Comparison of ENCODE assay signal across 1 cellular context in the genomic region with DNA sequence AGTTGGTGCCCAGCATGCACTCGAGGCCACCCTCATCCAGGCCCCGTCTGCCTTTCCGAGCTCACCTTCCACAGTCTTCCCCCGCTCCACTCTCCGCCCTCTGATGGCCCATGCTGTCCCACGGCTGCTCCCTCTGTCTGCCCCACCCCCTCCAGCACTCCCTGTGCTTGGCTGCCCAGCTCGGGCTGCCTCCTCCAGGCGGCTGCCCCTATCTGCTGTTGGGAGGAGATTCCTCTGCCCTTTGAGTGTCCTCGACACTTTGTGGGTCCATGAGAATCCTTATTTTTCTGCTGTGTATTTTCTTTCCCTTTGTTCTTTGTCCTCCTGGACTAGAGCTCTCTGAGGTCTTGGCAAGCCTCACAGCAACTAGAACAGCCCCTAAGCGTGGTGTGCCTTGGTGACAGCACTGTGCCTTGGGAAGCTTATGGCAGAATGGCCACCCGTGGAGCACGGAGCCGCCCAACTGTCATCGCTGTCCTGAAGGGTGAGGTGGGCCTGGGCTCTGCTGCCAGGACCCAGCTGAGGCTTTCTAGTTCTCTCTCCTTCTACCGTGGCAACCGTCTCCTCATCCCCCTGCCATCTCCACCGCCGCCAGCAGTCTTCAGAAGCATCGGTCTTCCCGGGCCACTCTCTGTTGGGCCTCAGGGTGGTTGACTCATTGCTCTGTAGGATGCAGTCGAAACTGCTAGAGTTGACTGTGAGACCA.
TF ChIP-seq lines count a peak whose summit lies in the region.

No MANE protein-coding gene starts in this region.

TF ChIP-seq in GM23338, 12 proteins besides CTCF, POLR2A, EP300 and RAD21 (continued from another document):
- TF ChIP-seq, protein P1, sequence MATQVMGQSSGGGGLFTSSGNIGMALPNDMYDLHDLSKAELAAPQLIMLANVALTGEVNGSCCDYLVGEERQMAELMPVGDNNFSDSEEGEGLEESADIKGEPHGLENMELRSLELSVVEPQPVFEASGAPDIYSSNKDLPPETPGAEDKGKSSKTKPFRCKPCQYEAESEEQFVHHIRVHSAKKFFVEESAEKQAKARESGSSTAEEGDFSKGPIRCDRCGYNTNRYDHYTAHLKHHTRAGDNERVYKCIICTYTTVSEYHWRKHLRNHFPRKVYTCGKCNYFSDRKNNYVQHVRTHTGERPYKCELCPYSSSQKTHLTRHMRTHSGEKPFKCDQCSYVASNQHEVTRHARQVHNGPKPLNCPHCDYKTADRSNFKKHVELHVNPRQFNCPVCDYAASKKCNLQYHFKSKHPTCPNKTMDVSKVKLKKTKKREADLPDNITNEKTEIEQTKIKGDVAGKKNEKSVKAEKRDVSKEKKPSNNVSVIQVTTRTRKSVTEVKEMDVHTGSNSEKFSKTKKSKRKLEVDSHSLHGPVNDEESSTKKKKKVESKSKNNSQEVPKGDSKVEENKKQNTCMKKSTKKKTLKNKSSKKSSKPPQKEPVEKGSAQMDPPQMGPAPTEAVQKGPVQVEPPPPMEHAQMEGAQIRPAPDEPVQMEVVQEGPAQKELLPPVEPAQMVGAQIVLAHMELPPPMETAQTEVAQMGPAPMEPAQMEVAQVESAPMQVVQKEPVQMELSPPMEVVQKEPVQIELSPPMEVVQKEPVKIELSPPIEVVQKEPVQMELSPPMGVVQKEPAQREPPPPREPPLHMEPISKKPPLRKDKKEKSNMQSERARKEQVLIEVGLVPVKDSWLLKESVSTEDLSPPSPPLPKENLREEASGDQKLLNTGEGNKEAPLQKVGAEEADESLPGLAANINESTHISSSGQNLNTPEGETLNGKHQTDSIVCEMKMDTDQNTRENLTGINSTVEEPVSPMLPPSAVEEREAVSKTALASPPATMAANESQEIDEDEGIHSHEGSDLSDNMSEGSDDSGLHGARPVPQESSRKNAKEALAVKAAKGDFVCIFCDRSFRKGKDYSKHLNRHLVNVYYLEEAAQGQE (IDR thresholded peaks at IDR 0.05; ENCODE audit: unreplicated experiment), result no peak
- TF ChIP-seq, protein P2, sequence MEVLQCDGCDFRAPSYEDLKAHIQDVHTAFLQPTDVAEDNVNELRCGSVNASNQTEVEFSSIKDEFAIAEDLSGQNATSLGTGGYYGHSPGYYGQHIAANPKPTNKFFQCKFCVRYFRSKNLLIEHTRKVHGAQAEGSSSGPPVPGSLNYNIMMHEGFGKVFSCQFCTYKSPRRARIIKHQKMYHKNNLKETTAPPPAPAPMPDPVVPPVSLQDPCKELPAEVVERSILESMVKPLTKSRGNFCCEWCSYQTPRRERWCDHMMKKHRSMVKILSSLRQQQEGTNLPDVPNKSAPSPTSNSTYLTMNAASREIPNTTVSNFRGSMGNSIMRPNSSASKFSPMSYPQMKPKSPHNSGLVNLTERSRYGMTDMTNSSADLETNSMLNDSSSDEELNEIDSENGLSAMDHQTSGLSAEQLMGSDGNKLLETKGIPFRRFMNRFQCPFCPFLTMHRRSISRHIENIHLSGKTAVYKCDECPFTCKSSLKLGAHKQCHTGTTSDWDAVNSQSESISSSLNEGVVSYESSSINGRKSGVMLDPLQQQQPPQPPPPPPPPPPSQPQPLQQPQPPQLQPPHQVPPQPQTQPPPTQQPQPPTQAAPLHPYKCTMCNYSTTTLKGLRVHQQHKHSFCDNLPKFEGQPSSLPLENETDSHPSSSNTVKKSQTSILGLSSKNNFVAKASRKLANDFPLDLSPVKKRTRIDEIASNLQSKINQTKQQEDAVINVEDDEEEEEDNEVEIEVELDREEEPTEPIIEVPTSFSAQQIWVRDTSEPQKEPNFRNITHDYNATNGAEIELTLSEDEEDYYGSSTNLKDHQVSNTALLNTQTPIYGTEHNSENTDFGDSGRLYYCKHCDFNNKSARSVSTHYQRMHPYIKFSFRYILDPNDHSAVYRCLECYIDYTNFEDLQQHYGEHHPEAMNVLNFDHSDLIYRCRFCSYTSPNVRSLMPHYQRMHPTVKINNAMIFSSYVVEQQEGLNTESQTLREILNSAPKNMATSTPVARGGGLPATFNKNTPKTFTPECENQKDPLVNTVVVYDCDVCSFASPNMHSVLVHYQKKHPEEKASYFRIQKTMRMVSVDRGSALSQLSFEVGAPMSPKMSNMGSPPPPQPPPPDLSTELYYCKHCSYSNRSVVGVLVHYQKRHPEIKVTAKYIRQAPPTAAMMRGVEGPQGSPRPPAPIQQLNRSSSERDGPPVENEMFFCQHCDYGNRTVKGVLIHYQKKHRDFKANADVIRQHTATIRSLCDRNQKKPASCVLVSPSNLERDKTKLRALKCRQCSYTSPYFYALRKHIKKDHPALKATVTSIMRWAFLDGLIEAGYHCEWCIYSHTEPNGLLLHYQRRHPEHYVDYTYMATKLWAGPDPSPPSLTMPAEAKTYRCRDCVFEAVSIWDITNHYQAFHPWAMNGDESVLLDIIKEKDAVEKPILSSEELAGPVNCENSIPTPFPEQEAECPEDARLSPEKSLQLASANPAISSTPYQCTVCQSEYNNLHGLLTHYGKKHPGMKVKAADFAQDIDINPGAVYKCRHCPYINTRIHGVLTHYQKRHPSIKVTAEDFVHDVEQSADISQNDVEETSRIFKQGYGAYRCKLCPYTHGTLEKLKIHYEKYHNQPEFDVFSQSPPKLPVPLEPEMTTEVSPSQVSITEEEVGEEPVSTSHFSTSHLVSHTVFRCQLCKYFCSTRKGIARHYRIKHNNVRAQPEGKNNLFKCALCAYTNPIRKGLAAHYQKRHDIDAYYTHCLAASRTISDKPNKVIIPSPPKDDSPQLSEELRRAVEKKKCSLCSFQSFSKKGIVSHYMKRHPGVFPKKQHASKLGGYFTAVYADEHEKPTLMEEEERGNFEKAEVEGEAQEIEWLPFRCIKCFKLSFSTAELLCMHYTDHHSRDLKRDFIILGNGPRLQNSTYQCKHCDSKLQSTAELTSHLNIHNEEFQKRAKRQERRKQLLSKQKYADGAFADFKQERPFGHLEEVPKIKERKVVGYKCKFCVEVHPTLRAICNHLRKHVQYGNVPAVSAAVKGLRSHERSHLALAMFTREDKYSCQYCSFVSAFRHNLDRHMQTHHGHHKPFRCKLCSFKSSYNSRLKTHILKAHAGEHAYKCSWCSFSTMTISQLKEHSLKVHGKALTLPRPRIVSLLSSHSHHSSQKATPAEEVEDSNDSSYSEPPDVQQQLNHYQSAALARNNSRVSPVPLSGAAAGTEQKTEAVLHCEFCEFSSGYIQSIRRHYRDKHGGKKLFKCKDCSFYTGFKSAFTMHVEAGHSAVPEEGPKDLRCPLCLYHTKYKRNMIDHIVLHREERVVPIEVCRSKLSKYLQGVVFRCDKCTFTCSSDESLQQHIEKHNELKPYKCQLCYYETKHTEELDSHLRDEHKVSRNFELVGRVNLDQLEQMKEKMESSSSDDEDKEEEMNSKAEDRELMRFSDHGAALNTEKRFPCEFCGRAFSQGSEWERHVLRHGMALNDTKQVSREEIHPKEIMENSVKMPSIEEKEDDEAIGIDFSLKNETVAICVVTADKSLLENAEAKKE (CRISPR knock-in tag; IDR thresholded peaks at IDR 0.05), result no peak
- no peak for TF ChIP-seq CREB1 (CRISPR knock-in tag; IDR thresholded peaks at IDR 0.05; ENCODE audit: low read depth)
- TF ChIP-seq ZNF331 (CRISPR knock-in tag; IDR thresholded peaks at IDR 0.05; ENCODE audit: low read depth), result no peak
